8 cellular contexts compared by ENCODE assay signal in genomic region chr13:27449081-27449603, GRCh38. TPM values are rescaled to one million over a fixed set of nuclear protein-coding genes. Genes with fewer than 3 reads are reported as not detected.
DNase-seq lines count a peak whose midpoint lies in the region; ATAC-seq and TF ChIP-seq lines count a peak whose summit lies in the region.

No MANE protein-coding gene starts in this region.

- H3K4me3 ChIP-seq in GM12875 (ENCODE audit: low read depth, low read length) (peak overlapping the region; percentile 78), fibroblast of lung (replicated peaks in 1 of 4; ENCODE audit: control extremely low read depth in 1 of 4, insufficient read depth in 1 of 4, low read depth in 3 of 4, low read length in 4 of 4) (peak overlapping the region; percentile 90 to 99 (median 94))

- H2AFZ ChIP-seq in fibroblast of lung (ENCODE audit: low read length) = peak overlapping the region; percentile 95

- H3K27ac ChIP-seq in RWPE1 = peak overlapping the region; percentile 99
- peak overlapping the region; percentile 92 for H3K27ac ChIP-seq in fibroblast of lung (ENCODE audit: insufficient read depth, low read length)

- no peaks in the 10 kb centered on the region for H3K36me3 ChIP-seq in fibroblast of lung (ENCODE audit: control insufficient read depth, insufficient read depth, low read length)

- no peaks in the 10 kb centered on the region for H3K27me3 ChIP-seq in fibroblast of lung (ENCODE audit: control insufficient read depth, insufficient read depth, low read length)

- H3K4me1 ChIP-seq in fibroblast of lung (ENCODE audit: control insufficient read depth, extremely low read depth, insufficient read depth, low read length) = no peaks in the 10 kb centered on the region

- no peak overlapping the region for H3K9ac ChIP-seq in fibroblast of lung (ENCODE audit: insufficient read depth, low read length)

- no peak for ATAC-seq in GM19455 (IDR thresholded peaks at IDR 0.05; ENCODE audit: unreplicated experiment)

- DNase-seq in RWPE1 (ENCODE audit: low spot score) (no peak), fibroblast of lung (ENCODE audit: low read depth in 2 of 2) (no peak), retina (peak; percentile 3), KBM-7 (no peak), NCI-H2107 treated with DMSO at 0.1 percent for 48 hours (lab: John Stamatoyannopoulos, UW; ENCODE audit: unreplicated experiment) (no peak)
- no peak for DNase-seq in stimulated activated CD4-positive, alpha-beta T cell treated with anti-CD3 and anti-CD28 coated beads, Interleukin-4, amount 100 ng/mL, for 24 hours

- H3K79me2 ChIP-seq in fibroblast of lung (ENCODE audit: control insufficient read depth, insufficient read depth, low read length) = peaks cover 24% of the 10 kb centered on the region

- no peaks in the 10 kb centered on the region for H3K9me3 ChIP-seq in fibroblast of lung (ENCODE audit: control insufficient read depth, insufficient read depth, low read depth, low read length)

- in situ Hi-C loops in KBM-7 (cut with MboI; ENCODE audit: low pct_unique_long_range_greater_than_20kb, low sequenced_read_pairs) = no loop called here

- H3K4me2 ChIP-seq in fibroblast of lung (ENCODE audit: extremely low read depth, insufficient read depth, low read length) = peak overlapping the region; percentile 93

- no peaks in the 10 kb centered on the region for H4K20me1 ChIP-seq in fibroblast of lung (ENCODE audit: control insufficient read depth, extremely low read depth, insufficient read depth, low read length)

- CTCF ChIA-PET in RWPE1 (lab: Yijun Ruan, JAX) = interaction anchor here (0.7 kb wide), 1 partner anchor 21 kb away, joined by 3 read pairs; no protein-coding TSS in a partner anchor

- TF ChIP-seq CTCF in GM12875 (IDR thresholded peaks at IDR 0.05; ENCODE audit: borderline replicate concordance, insufficient read depth, low read depth, low read length) = no peak
- no peak for TF ChIP-seq CTCF in RWPE1 (conservative IDR thresholded peaks at IDR 0.05; ENCODE audit: low read depth)
- no peak for TF ChIP-seq CTCF in fibroblast of lung (conservative IDR thresholded peaks at IDR 0.05 in 1 of 2, IDR thresholded peaks at IDR 0.05 in 1 of 2; ENCODE audit: low read depth in 1 of 2, low read length in 2 of 2)

- POLR2A ChIA-PET in RWPE1 (lab: Yijun Ruan, JAX; ENCODE audit: low non-redundant PET) = interaction anchor here (2.1 kb wide), 1 partner anchor 23 kb away, joined by 10 read pairs; no protein-coding TSS in a partner anchor

RNA-seq across cellular contexts. Expression of gene MTIF3, which starts 1.2 kb away (rescaled TPM):
- 82.2 and 92.3 TPM in 2 replicates for total RNA-seq in fibroblast of lung
- 83.3 and 90.0 TPM in 2 replicates for polyA plus RNA-seq in fibroblast of lung
- 40.2 and 47.1 TPM in 2 replicates for polyA plus RNA-seq in fibroblast of lung (2012)
- 6.2 TPM in 1 of 2 replicates, not detected in the other for polyA minus RNA-seq in fibroblast of lung (ENCODE audit: low replicate concordance)

RNA-seq across cellular contexts. Expression of gene GTF3A, which starts 24.7 kb away (rescaled TPM):
- 93.0 and 98.6 TPM in 2 replicates for total RNA-seq in fibroblast of lung
- polyA plus RNA-seq in fibroblast of lung = 126 and 167 TPM in 2 replicates
- 75.8 and 120 TPM in 2 replicates for polyA plus RNA-seq in fibroblast of lung (2012)
- 34.5 and 47.8 TPM in 2 replicates for polyA minus RNA-seq in fibroblast of lung (ENCODE audit: low replicate concordance)
